14 cellular contexts compared by ENCODE assay signal in the genomic region with DNA sequence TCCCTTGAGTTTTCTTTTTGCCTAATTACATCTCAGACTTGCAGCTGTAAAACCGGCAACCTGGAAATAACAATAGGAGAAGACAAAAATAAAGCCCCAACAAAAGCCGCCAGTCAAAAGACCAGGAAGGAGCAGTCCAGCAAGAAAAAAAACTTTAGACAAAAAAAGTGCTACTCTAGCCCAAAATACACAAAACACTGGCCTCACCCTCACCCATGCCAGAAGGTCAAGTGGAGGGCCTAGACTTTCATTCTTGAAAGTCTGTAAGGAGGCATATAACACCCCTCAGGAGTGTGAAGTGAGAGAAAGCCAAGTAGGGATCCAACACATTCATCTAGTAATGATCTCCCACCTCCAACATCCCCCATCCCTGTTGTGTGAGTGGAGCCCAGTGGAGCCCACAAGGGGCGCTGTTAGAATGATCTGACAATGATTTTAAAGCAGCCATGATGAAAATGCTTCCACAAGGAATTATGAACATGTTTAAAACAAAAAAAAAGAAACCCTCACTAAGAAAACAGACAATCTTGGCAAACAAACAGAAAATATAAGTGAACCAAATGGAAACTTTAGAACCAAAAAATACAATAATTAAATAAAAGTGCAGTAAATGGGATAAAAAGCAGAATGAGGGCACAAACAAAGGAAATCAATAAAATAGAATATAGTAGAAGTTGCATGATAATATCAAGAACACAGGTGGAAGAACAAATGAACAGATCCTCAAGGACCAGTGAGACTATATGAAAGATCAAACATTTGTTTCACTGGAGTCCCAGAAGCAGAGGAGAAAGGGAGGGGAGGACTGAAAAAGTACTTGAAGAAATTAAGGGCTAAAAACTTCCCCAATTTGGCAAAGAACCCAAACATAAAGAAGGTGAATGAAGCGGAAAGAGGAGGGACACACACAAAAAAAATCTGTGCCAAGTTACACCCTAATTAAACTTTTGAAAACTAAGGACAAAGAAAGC. TPM values are rescaled to one million over a fixed set of nuclear protein-coding genes. Genes with fewer than 3 reads are reported as not detected.
DNase-seq lines count a peak whose midpoint lies in the region; ATAC-seq and TF ChIP-seq lines count a peak whose summit lies in the region.
"Had no signal": no experiment of that assay in that cellular context is flagged by ENCODE, and none has a peak within 500 bp of the region (broad histone marks: within the 10 kb centered on the region; RNA-seq: fewer than 3 reads in every experiment).

No MANE protein-coding gene starts in this region.

- POLR2A ChIA-PET in WTC11 (lab: Charles Lee), result no interaction called here

- H3K27me3 ChIP-seq in lung (ENCODE audit: control insufficient read depth, insufficient read depth), result no peaks in the 10 kb centered on the region

- H3K9me3 ChIP-seq in lung (ENCODE audit: control insufficient read depth in 2 of 2, insufficient read depth in 1 of 2, low read length in 1 of 2), result no peaks in the 10 kb centered on the region

- peak overlapping the region; percentile 49 for H3K27ac Mint-ChIP-seq in WTC11

- in situ Hi-C loops in GM13976 (cut with MboI; ENCODE audit: low sequenced_read_pairs, unreplicated experiment), result no loop called here

- H3K27me3 Mint-ChIP-seq in WTC11 (ENCODE audit: low read depth), result no peaks in the 10 kb centered on the region
- H3K27me3 Mint-ChIP-seq: activated CD4-positive, alpha-beta T cell treated with anti-CD3 and anti-CD28 coated beads, Interleukin-2, amount 10 ng/mL, durations not matched to agents 7 days and 5 days had no signal

- ATAC-seq in WTC11, result peak; percentile 72
- no peak for ATAC-seq in lung (ENCODE audit: insufficient read depth, low FRiP score)
- no peak for ATAC-seq in GM21723 (IDR thresholded peaks at IDR 0.05; ENCODE audit: unreplicated experiment)

- peaks cover 12% of the 10 kb centered on the region for H3K9me3 Mint-ChIP-seq in WTC11

- peak; percentile 24 for DNase-seq in WTC11 (ENCODE audit: low spot score)
- no peak for DNase-seq in lung (ENCODE audit: low spot score)
- DNase-seq in effector CD4-positive, alpha-beta T cell, result no peak
- DNase-seq in GM13976 (ENCODE audit: low spot score), result no peak
- DNase-seq: activated CD4-positive, alpha-beta T cell treated with anti-CD3 and anti-CD28 coated beads, Interleukin-2, amount 10 ng/mL, durations not matched to agents 7 days and 5 days; DMS79; head of caudate nucleus; NCI-H526; stimulated activated CD4-positive, alpha-beta T cell treated with anti-CD3 and anti-CD28 coated beads, Interleukin-1b, Interleukin-23, amount 100 ng/mL, for 48 hours; stimulated activated naive CD4-positive, alpha-beta T cell treated with Interleukin-2 at 50 U/mL for 16 hours had no signal

- WGBS in lung, 2 donors, result 78 to 86% methylated on average over 4 of the region's 4 CpGs

- peaks cover 6% of the 10 kb centered on the region for H3K36me3 Mint-ChIP-seq in WTC11

- H3K4me1 ChIP-seq in lung (ENCODE audit: control insufficient read depth in 2 of 2, insufficient read depth in 2 of 2, low read length in 2 of 2), result peaks cover 2 to 27% of the 10 kb centered on the region in 2 donors

- H3K4me1 Mint-ChIP-seq in WTC11, result peaks cover 32% of the 10 kb centered on the region

- H3K4me3 Mint-ChIP-seq in WTC11, result no peak overlapping the region
- H3K4me3 Mint-ChIP-seq: activated CD4-positive, alpha-beta T cell treated with anti-CD3 and anti-CD28 coated beads, Interleukin-2, amount 10 ng/mL, durations not matched to agents 7 days and 5 days had no signal

- H3K36me3 ChIP-seq in lung (ENCODE audit: control insufficient read depth in 2 of 2, insufficient read depth in 2 of 2, low read length in 2 of 2), result no peaks in the 10 kb centered on the region

- CTCF ChIA-PET in WTC11 (lab: Charles Lee), result interaction anchor here (0.6 to 1.8 kb wide), 2 partner anchors 15 to 591 kb away, joined by 5 to 7 read pairs; no protein-coding TSS in a partner anchor

- no peak overlapping the region for H3K4me3 ChIP-seq in lung

- H3K27ac ChIP-seq in C4-2B (no peak overlapping the region), lung (ENCODE audit: low read depth in 1 of 2, low read length in 1 of 2) (peak overlapping the region; percentile 21 to 59)
- H3K27ac ChIP-seq: HL-60 had no signal

- TF ChIP-seq CTCF in C4-2B (conservative IDR thresholded peaks at IDR 0.05) (peak; percentile 22), GM12873 (IDR thresholded peaks at IDR 0.05; ENCODE audit: insufficient read depth, low read depth, low read length, missing control alignments) (peak; percentile 16), WTC11 (IDR thresholded peaks at IDR 0.05) (no peak), lung (IDR thresholded peaks at IDR 0.05; ENCODE audit: control extremely low read depth, extremely low read depth) (no peak), GM13976 (IDR thresholded peaks at IDR 0.05; ENCODE audit: borderline replicate concordance, control extremely low read depth, extremely low read depth, insufficient read depth, missing control alignments) (no peak)

TF ChIP-seq in WTC11, 78 proteins besides CTCF, POLR2A, EP300 and RAD21:
- TF ChIP-seq ZNF423 (CRISPR knock-in tag; IDR thresholded peaks at IDR 0.05), result no peak
- TF ChIP-seq GABPB1 (CRISPR knock-in tag; IDR thresholded peaks at IDR 0.05), result no peak
- TF ChIP-seq, protein P1, sequence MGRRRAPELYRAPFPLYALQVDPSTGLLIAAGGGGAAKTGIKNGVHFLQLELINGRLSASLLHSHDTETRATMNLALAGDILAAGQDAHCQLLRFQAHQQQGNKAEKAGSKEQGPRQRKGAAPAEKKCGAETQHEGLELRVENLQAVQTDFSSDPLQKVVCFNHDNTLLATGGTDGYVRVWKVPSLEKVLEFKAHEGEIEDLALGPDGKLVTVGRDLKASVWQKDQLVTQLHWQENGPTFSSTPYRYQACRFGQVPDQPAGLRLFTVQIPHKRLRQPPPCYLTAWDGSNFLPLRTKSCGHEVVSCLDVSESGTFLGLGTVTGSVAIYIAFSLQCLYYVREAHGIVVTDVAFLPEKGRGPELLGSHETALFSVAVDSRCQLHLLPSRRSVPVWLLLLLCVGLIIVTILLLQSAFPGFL (CRISPR knock-in tag; IDR thresholded peaks at IDR 0.05; ENCODE audit: borderline replicate concordance), result no peak
- TF ChIP-seq ZBTB21 (CRISPR knock-in tag; IDR thresholded peaks at IDR 0.05; ENCODE audit: borderline replicate concordance), result no peak
- no peak for TF ChIP-seq ETV6 (CRISPR knock-in tag; IDR thresholded peaks at IDR 0.05)
- TF ChIP-seq, protein P2, sequence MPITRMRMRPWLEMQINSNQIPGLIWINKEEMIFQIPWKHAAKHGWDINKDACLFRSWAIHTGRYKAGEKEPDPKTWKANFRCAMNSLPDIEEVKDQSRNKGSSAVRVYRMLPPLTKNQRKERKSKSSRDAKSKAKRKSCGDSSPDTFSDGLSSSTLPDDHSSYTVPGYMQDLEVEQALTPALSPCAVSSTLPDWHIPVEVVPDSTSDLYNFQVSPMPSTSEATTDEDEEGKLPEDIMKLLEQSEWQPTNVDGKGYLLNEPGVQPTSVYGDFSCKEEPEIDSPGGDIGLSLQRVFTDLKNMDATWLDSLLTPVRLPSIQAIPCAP (CRISPR knock-in tag; IDR thresholded peaks at IDR 0.05), result no peak
- no peak for TF ChIP-seq ESRRA (CRISPR knock-in tag; IDR thresholded peaks at IDR 0.05; ENCODE audit: borderline replicate concordance)
- TF ChIP-seq ZNF317 (CRISPR knock-in tag; IDR thresholded peaks at IDR 0.05; ENCODE audit: borderline replicate concordance, low read depth), result no peak
- TF ChIP-seq, protein P3, sequence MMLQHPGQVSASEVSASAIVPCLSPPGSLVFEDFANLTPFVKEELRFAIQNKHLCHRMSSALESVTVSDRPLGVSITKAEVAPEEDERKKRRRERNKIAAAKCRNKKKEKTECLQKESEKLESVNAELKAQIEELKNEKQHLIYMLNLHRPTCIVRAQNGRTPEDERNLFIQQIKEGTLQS (CRISPR knock-in tag; conservative IDR thresholded peaks at IDR 0.05), result no peak
- TF ChIP-seq SOX15 (CRISPR knock-in tag; IDR thresholded peaks at IDR 0.05), result no peak

RNA-seq across cellular contexts. Expression of a gene that starts 23.9 kb away (rescaled TPM):
- total RNA-seq in WTC11 (2021) (37.9 to 59.9 TPM (median 40.6 TPM) in 3 replicates), lung (10 to 100 TPM; 73.2 to 96.4 TPM)
- polyA plus RNA-seq in lung, result 10 to 100 TPM; 11.2 to 25.3 TPM

Comparison
In these comparisons a context has a peak if more than half of its experiments do, and no peak if none do; other contexts are left out.
1. CTCF ChIP-seq: peak in C4-2B (single experiment) and GM12873 (single experiment); none in WTC11 (single experiment), lung (single experiment) and GM13976 (single experiment).